In the genomic region with DNA sequence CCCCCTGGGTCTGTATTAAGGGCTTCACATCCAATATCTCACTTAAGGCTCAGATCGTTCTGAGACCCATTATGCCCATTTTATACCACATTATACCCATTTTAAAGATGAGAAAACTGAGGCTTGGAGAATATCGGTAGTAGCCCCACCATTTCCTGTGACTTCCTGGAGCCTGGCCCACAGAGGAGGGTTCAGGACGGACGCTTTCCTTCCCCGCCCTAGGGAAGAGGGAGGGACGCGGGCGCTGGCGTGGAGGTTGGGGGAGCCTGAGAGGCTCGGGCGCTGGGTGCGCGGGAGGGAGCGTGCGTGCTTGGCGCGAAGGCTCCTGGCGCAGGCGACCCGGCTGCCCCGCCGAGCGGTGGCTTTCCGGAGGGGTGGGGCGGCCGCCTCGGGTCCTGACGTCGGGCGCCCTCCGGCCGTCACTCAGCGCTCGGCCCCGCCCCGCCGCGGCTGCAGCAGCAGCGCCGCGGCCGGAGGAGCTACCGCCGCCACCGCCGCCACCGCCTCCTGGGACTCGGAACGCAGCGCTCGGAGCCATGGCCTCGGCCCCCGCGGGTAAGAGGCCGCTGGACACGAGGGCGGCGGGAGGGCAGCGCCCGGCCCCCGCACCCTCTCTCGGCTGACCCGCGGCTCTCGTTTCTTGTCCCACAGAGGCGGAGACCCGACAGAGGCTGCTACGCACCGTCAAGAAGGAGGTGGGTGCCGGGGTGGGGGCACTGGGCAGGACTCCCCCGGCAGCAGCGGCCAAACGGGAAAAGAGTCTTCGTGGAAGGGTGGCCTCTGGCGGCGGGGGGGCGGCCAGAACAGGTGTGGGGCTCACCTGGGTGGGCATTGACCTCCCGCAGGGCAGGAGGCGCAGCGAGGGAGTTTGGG, we compare ENCODE assay signal across 8 cellular contexts. TPM values are rescaled to one million over a fixed set of nuclear protein-coding genes. Genes with fewer than 3 reads are reported as not detected.
DNase-seq lines count a peak whose midpoint lies in the region; TF ChIP-seq lines count a peak whose summit lies in the region.

A gene with protein sequence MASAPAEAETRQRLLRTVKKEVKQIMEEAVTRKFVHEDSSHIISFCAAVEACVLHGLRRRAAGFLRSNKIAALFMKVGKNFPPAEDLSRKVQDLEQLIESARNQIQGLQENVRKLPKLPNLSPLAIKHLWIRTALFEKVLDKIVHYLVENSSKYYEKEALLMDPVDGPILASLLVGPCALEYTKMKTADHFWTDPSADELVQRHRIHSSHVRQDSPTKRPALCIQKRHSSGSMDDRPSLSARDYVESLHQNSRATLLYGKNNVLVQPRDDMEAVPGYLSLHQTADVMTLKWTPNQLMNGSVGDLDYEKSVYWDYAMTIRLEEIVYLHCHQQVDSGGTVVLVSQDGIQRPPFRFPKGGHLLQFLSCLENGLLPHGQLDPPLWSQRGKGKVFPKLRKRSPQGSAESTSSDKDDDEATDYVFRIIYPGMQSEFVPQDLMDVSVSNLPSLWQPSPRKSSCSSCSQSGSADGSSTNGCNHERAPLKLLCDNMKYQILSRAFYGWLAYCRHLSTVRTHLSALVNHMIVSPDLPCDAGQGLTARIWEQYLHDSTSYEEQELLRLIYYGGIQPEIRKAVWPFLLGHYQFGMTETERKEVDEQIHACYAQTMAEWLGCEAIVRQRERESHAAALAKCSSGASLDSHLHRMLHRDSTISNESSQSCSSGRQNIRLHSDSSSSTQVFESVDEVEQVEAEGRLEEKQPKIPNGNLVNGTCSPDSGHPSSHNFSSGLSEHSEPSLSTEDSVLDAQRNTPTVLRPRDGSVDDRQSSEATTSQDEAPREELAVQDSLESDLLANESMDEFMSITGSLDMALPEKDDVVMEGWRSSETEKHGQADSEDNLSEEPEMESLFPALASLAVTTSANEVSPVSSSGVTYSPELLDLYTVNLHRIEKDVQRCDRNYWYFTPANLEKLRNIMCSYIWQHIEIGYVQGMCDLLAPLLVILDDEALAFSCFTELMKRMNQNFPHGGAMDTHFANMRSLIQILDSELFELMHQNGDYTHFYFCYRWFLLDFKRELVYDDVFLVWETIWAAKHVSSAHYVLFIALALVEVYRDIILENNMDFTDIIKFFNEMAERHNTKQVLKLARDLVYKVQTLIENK (plus strand): TSS at position 422 of the 873 bp plus-strand sequence. CDS start 115 bp downstream, at position 537.

- no peak within 1 kb of the TSS for H3K27ac Mint-ChIP-seq in IgD-negative memory B cell
- no peak within 1 kb of the TSS for H3K27ac Mint-ChIP-seq in activated naive CD4-positive, alpha-beta T cell treated with anti-CD3 and anti-CD28 coated beads for 36 hours

- peaks cover 0 to 2% (median 0%) of the 10 kb centered on the region in 3 donors for H3K9me3 Mint-ChIP-seq in IgD-negative memory B cell
- H3K9me3 Mint-ChIP-seq in activated naive CD4-positive, alpha-beta T cell treated with anti-CD3 and anti-CD28 coated beads for 36 hours = no peaks in the 10 kb centered on the region

- peaks cover 19% of the 10 kb centered on the region for H3K27me3 Mint-ChIP-seq in IgD-negative memory B cell
- no peaks in the 10 kb centered on the region for H3K27me3 Mint-ChIP-seq in activated naive CD4-positive, alpha-beta T cell treated with anti-CD3 and anti-CD28 coated beads for 36 hours (ENCODE audit: low read depth)

- peak within 1 kb of the TSS; percentile 77 for H3K27ac ChIP-seq in substantia nigra (ENCODE audit: low read depth, low read length, poor library complexity, severe bottlenecking)

- H3K4me3 Mint-ChIP-seq in IgD-negative memory B cell = peak within 1 kb of the TSS; percentile 33 to 90 (median 74)
- H3K4me3 Mint-ChIP-seq in activated naive CD4-positive, alpha-beta T cell treated with anti-CD3 and anti-CD28 coated beads for 36 hours = peak within 1 kb of the TSS; percentile 70

- peaks cover 0 to 6% (median 4%) of the 10 kb centered on the region in 3 donors for H3K4me1 Mint-ChIP-seq in IgD-negative memory B cell
- peaks cover 14% of the 10 kb centered on the region for H3K4me1 Mint-ChIP-seq in activated naive CD4-positive, alpha-beta T cell treated with anti-CD3 and anti-CD28 coated beads for 36 hours (ENCODE audit: low read depth)

- POLR2A ChIA-PET in GM10248 (lab: Yijun Ruan, JAX) = no interaction called here

- intact Hi-C loops in activated naive CD4-positive, alpha-beta T cell treated with anti-CD3 and anti-CD28 coated beads for 36 hours (cut with micrococcal nuclease) = no loop called here

- DNase-seq in GM10248 (ENCODE audit: extremely low spot score) (peak; percentile 93), SK-MEL-5 (ENCODE audit: low read depth, low spot score) (peak; percentile 72), glomerular visceral epithelial cell (ENCODE audit: extremely low spot score) (peak; percentile 44), occipital lobe (lab: John Stamatoyannopoulos, UW) (peak; percentile 56), substantia nigra (lab: John Stamatoyannopoulos, UW) (peak in 43 of 49 donors; percentile 18 to 91 (median 59)), NCI-H1105 treated with DMSO at 0.1 percent for 48 hours (lab: John Stamatoyannopoulos, UW) (no peak)
- peak; percentile 81 for DNase-seq in activated naive CD4-positive, alpha-beta T cell treated with anti-CD3 and anti-CD28 coated beads for 36 hours

- in situ Hi-C loops in SK-MEL-5 (cut with HindIII; ENCODE audit: low pct_unique_long_range_greater_than_20kb, low sequenced_read_pairs) = no loop called here

- no peaks in the 10 kb centered on the region for H3K36me3 Mint-ChIP-seq in IgD-negative memory B cell
- no peaks in the 10 kb centered on the region for H3K36me3 Mint-ChIP-seq in activated naive CD4-positive, alpha-beta T cell treated with anti-CD3 and anti-CD28 coated beads for 36 hours (ENCODE audit: low read depth)

- CTCF ChIA-PET in GM10248 (lab: Yijun Ruan, JAX) = no interaction called here
- CTCF ChIA-PET in activated naive CD4-positive, alpha-beta T cell treated with anti-CD3 and anti-CD28 coated beads for 36 hours (lab: Charles Lee) = no interaction called here

- no peak for TF ChIP-seq CTCF in GM10248 (IDR thresholded peaks at IDR 0.05; ENCODE audit: control extremely low read depth, extremely low read depth, low read depth, missing control alignments)

RNA-seq across cellular contexts. Expression of the gene that starts here (rescaled TPM):
- polyA plus RNA-seq in IgD-negative memory B cell = 0.44 TPM
- 0.03 TPM in 1 of 2 replicates, not detected in the other for total RNA-seq in SK-MEL-5 (2014; rRNA removed; shearing (Covaris generic))
- 0.01 TPM in 1 of 2 replicates, not detected in the other for polyA plus RNA-seq in SK-MEL-5 (2015; cell fraction: cytosol; rRNA removed)
- polyA plus RNA-seq in SK-MEL-5 (2015; cell fraction: nucleus; rRNA removed) = not detected in 2 replicates
- under 1 TPM; 0.12 to 0.17 TPM for total RNA-seq in activated naive CD4-positive, alpha-beta T cell treated with anti-CD3 and anti-CD28 coated beads for 36 hours
- total RNA-seq in occipital lobe = 11.4 TPM

Comparison
In these comparisons a context has a peak if more than half of its experiments do, and no peak if none do; other contexts are left out.
1. RNA of the gene that starts here (total RNA-seq): 11.4 TPM in occipital lobe (single experiment); 0.12 to 0.17 TPM in activated naive CD4-positive, alpha-beta T cell treated with anti-CD3 and anti-CD28 coated beads for 36 hours and 0.03 TPM in SK-MEL-5; every median in the first group is over 10 times any median in the second.
2. Peak in DNase-seq in SK-MEL-5; RNA of the gene not detected or under 1 TPM.
3. Peak in DNase-seq in activated naive CD4-positive, alpha-beta T cell treated with anti-CD3 and anti-CD28 coated beads for 36 hours; RNA of the gene not detected or under 1 TPM.